Comparison of ENCODE assay signal across 8 cellular contexts in genomic region chr17:7834891-7835817, GRCh38. TPM values are rescaled to one million over a fixed set of nuclear protein-coding genes. Genes with fewer than 3 reads are reported as not detected.
DNase-seq lines count a peak whose midpoint lies in the region; ATAC-seq and TF ChIP-seq lines count a peak whose summit lies in the region.

No MANE protein-coding gene starts in this region.

- no peaks in the 10 kb centered on the region for H3K9me3 ChIP-seq in KOPT-K1 (ENCODE audit: insufficient read depth, low read length, poor library complexity, severe bottlenecking)
- H3K9me3 ChIP-seq in mucosa of rectum (ENCODE audit: control insufficient read depth in 2 of 2, low read length in 2 of 2) = no peaks in the 10 kb centered on the region

- peaks cover 44% of the 10 kb centered on the region for H3K4me1 Mint-ChIP-seq in activated T-cell treated with anti-CD3 and anti-CD28 coated beads, Interleukin-2, amount 50 U/mL, for 4 hours (ENCODE audit: low read depth)

- H3K27me3 ChIP-seq in mucosa of rectum (ENCODE audit: control insufficient read depth in 2 of 2, insufficient read depth in 2 of 2, low read length in 2 of 2) = peaks cover 0 to 3% of the 10 kb centered on the region in 2 donors

- ATAC-seq in GM21717 (IDR thresholded peaks at IDR 0.05; ENCODE audit: unreplicated experiment) = peak; percentile 25
- ATAC-seq in activated T-cell treated with anti-CD3 and anti-CD28 coated beads, Interleukin-2, amount 50 U/mL, for 4 hours = peak; percentile 61 to 65

- peak overlapping the region; percentile 91 to 94 for H3K4me3 ChIP-seq in mucosa of rectum (ENCODE audit: low read length in 2 of 2)

- H3K9ac ChIP-seq in mucosa of rectum (ENCODE audit: low read depth in 1 of 2, low read length in 2 of 2) = peak overlapping the region; percentile 96 to 97

- H3K36me3 ChIP-seq in KOPT-K1 (ENCODE audit: insufficient read depth, low read length) (no peaks in the 10 kb centered on the region), mucosa of rectum (ENCODE audit: control insufficient read depth in 2 of 2, insufficient read depth in 2 of 2, low read length in 2 of 2) (peaks cover 0 to 2% of the 10 kb centered on the region in 2 donors)

- DNase-seq in DMS 273 (lab: John Stamatoyannopoulos, UW; ENCODE audit: unreplicated experiment) (peak; percentile 98), erythroblast (lab: John Stamatoyannopoulos, UW) (peak; percentile 95 to 96)
- DNase-seq in activated T-cell treated with anti-CD3 and anti-CD28 coated beads, Interleukin-2, amount 50 U/mL, for 4 hours = peak; percentile 86
- DNase-seq in stimulated activated CD8-positive, alpha-beta memory T cell treated with anti-CD3 and anti-CD28 coated beads, Interleukin-4, amount 100 ng/mL, for 4 hours (ENCODE audit: low read depth in 2 of 2, low spot score in 1 of 2) = peak; percentile 65 to 86

- peak overlapping the region; percentile 93 for H3K4me3 Mint-ChIP-seq in activated T-cell treated with anti-CD3 and anti-CD28 coated beads, Interleukin-2, amount 50 U/mL, for 4 hours

- H3K9me3 Mint-ChIP-seq in activated T-cell treated with anti-CD3 and anti-CD28 coated beads, Interleukin-2, amount 50 U/mL, for 4 hours = no peaks in the 10 kb centered on the region

- H3K4me1 ChIP-seq in mucosa of rectum (ENCODE audit: control insufficient read depth in 2 of 2, insufficient read depth in 2 of 2, low read length in 2 of 2) = peaks cover 44 to 49% of the 10 kb centered on the region in 2 donors

- peaks cover 6% of the 10 kb centered on the region for H3K36me3 Mint-ChIP-seq in activated T-cell treated with anti-CD3 and anti-CD28 coated beads, Interleukin-2, amount 50 U/mL, for 4 hours (ENCODE audit: insufficient read depth)

- peaks cover 2% of the 10 kb centered on the region for H3K27me3 Mint-ChIP-seq in activated T-cell treated with anti-CD3 and anti-CD28 coated beads, Interleukin-2, amount 50 U/mL, for 4 hours (ENCODE audit: low read depth)

- TF ChIP-seq POLR2A in erythroblast (IDR thresholded peaks at IDR 0.05; ENCODE audit: low read length) = peak; percentile 63

- H3K27ac ChIP-seq in KOPT-K1 (ENCODE audit: low read depth, low read length, poor library complexity, severe bottlenecking) (peak overlapping the region; percentile 88), mucosa of rectum (ENCODE audit: low read depth in 2 of 2, low read length in 2 of 2) (peak overlapping the region; percentile 98 to 99)

TF ChIP-seq in PFSK-1, 5 proteins besides CTCF, POLR2A, EP300 and RAD21:
- TF ChIP-seq POLR2AphosphoS5 (IDR thresholded peaks at IDR 0.05; ENCODE audit: low read depth, low read length) = no peak
- 0 out of 2 replicates have a peak, but pooled peaks have one; percentile 48 for TF ChIP-seq SIN3A (IDR thresholded peaks at IDR 0.05; ENCODE audit: borderline replicate concordance, insufficient read depth, low read length)
- no peak for TF ChIP-seq FOXP2 (optimal IDR thresholded peaks at IDR 0.05; ENCODE audit: borderline replicate concordance, extremely low read depth, extremely low read length, insufficient read depth)
- TF ChIP-seq REST (IDR thresholded peaks at IDR 0.05; ENCODE audit: insufficient read depth in 1 of 2, low read depth in 2 of 2, low read length in 2 of 2) = 0 out of 4 replicates have a peak, but pooled peaks of 1 of the 2 experiments have one; percentile 26
- TF ChIP-seq TAF1 (IDR thresholded peaks at IDR 0.05; ENCODE audit: borderline replicate concordance, insufficient read depth, low read length) = no peak
TF ChIP-seq in PFSK-1: peak in this region for 2.

RNA-seq across cellular contexts. Expression of gene KDM6B, which starts 1.1 kb away (rescaled TPM):
- polyA plus RNA-seq in PFSK-1 (2012; ENCODE audit: insufficient read length, low read depth) = 45.6 TPM
- total RNA-seq in activated T-cell treated with anti-CD3 and anti-CD28 coated beads, Interleukin-2, amount 50 U/mL, for 4 hours = 100 to 1,000 TPM; 187 to 226 (median 206) TPM

RNA-seq across cellular contexts. Expression of gene TMEM88, which starts 19.7 kb away (rescaled TPM):
- polyA plus RNA-seq in PFSK-1 (2012; ENCODE audit: insufficient read length, low read depth) = 4.8 TPM
- 10 to 100 TPM in 1 of 3 donors, 1 to 10 TPM in 2; 8.9 to 11.1 (median 9.9) TPM for total RNA-seq in activated T-cell treated with anti-CD3 and anti-CD28 coated beads, Interleukin-2, amount 50 U/mL, for 4 hours

RNA-seq across cellular contexts. Expression of gene NAA38, which starts 22.2 kb away (rescaled TPM):
- polyA plus RNA-seq in PFSK-1 (2012; ENCODE audit: insufficient read length, low read depth) = 321 TPM
- total RNA-seq in activated T-cell treated with anti-CD3 and anti-CD28 coated beads, Interleukin-2, amount 50 U/mL, for 4 hours = 10 to 100 TPM; 40.4 to 47.5 (median 41.5) TPM

RNA-seq across cellular contexts. Expression of gene CYB5D1, which starts 22.6 kb away (rescaled TPM):
- polyA plus RNA-seq in PFSK-1 (2012; ENCODE audit: insufficient read length, low read depth) = 16.4 TPM
- 10 to 100 TPM; 19.7 to 20.8 (median 20.6) TPM for total RNA-seq in activated T-cell treated with anti-CD3 and anti-CD28 coated beads, Interleukin-2, amount 50 U/mL, for 4 hours

RNA-seq across cellular contexts. Expression of gene CHD3, which starts 53.4 kb away (rescaled TPM):
- polyA plus RNA-seq in PFSK-1 (2012; ENCODE audit: insufficient read length, low read depth) = 204 TPM
- total RNA-seq in activated T-cell treated with anti-CD3 and anti-CD28 coated beads, Interleukin-2, amount 50 U/mL, for 4 hours = 100 to 1,000 TPM; 117 to 127 (median 123) TPM

Comparison
In these comparisons a context has a peak if more than half of its experiments do, and no peak if none do; other contexts are left out.
1. Peak in every context shown above with its lines: DNase-seq, ATAC-seq, H3K4me3 ChIP-seq and H3K27ac ChIP-seq.